In genomic region chr2:168467729-168468128, GRCh38 we compare ENCODE assay signal across 1 cellular context.
TF ChIP-seq lines count a peak whose summit lies in the region.

No MANE protein-coding gene starts in this region.

TF ChIP-seq in GM12878, 131 proteins besides CTCF, POLR2A, EP300 and RAD21:
- TF ChIP-seq CUX1 (IDR thresholded peaks at IDR 0.05; ENCODE audit: insufficient replicate concordance, low read depth, low read length) (no peak), ESRRA (IDR thresholded peaks at IDR 0.05; ENCODE audit: low read length) (no peak), CHD1 (IDR thresholded peaks at IDR 0.05; ENCODE audit: low read depth, low read length) (no peak), HDAC2 (IDR thresholded peaks at IDR 0.05) (no peak), IRF3 (IDR thresholded peaks at IDR 0.05) (no peak)
- TF ChIP-seq, protein P1, sequence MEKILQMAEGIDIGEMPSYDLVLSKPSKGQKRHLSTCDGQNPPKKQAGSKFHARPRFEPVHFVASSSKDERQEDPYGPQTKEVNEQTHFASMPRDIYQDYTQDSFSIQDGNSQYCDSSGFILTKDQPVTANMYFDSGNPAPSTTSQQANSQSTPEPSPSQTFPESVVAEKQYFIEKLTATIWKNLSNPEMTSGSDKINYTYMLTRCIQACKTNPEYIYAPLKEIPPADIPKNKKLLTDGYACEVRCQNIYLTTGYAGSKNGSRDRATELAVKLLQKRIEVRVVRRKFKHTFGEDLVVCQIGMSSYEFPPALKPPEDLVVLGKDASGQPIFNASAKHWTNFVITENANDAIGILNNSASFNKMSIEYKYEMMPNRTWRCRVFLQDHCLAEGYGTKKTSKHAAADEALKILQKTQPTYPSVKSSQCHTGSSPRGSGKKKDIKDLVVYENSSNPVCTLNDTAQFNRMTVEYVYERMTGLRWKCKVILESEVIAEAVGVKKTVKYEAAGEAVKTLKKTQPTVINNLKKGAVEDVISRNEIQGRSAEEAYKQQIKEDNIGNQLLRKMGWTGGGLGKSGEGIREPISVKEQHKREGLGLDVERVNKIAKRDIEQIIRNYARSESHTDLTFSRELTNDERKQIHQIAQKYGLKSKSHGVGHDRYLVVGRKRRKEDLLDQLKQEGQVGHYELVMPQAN (conservative IDR thresholded peaks at IDR 0.05), result no peak
